In the genomic region with DNA sequence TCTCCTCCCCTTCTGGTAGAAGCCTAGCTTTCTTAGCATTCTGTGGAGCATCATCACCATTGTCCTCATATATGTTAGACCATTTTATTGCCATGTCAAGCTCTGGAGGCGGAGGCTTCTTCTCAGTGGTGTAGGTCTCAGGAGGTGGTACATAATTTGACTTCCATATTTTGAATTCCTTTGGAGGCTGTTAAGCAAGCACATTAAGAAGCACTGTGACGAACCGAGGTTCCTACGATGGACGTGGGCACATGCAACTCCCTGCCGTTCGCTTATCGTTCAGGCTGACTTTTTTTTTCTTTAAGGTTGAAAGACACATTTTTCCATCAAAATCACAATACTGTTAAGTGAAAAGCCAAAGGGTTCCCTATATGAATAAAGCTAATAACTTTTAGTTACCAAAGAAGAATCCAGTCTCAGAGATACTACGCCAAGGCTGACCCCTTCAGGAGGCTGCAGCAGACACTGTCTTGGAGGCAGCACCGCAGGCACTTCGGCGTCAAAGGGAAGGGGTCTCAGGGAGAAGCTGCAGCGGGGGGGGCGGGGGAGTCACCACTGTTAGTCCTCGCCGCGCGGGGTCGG, we compare ENCODE assay signal across 8 cellular contexts. TPM values are rescaled to one million over a fixed set of nuclear protein-coding genes. Genes with fewer than 3 reads are reported as not detected.
A peak's percentile ranks its signal among the peaks of the same experiment; 100 is the strongest.
DNase-seq lines count a peak whose midpoint lies in the region; FAIRE-seq and TF ChIP-seq lines count a peak whose summit lies in the region.

No MANE protein-coding gene starts in this region.

- H3K4me1 Mint-ChIP-seq in Caco-2 (ENCODE audit: low read depth, unreplicated experiment): peaks cover 15% of the 10 kb centered on the region

- no peaks in the 10 kb centered on the region for H3K27me3 ChIP-seq in Caco-2 (replicated peaks; ENCODE audit: control insufficient read depth, insufficient read depth, low read length)
- H3K27me3 ChIP-seq in osteoblast (ENCODE audit: insufficient read depth, low read length): no peaks in the 10 kb centered on the region

- H2AFZ ChIP-seq in OCI-LY7 (ENCODE audit: low read length) (no peak overlapping the region), osteoblast (ENCODE audit: low read length) (no peak overlapping the region)

- H3K79me2 ChIP-seq in OCI-LY7 (ENCODE audit: insufficient read depth, low read depth, low read length) (peaks cover 27% of the 10 kb centered on the region), osteoblast (ENCODE audit: insufficient read depth, low read length) (peaks cover 38% of the 10 kb centered on the region)

- H4K20me1 ChIP-seq in OCI-LY7 (ENCODE audit: insufficient read depth, low read length) (peaks cover 21% of the 10 kb centered on the region; the same call in 1 of the 2 replicates), osteoblast (ENCODE audit: insufficient read depth, low read length) (peaks cover 25% of the 10 kb centered on the region)

- POLR2A ChIA-PET in Caco-2 (lab: Charles Lee): interaction anchor here (0.9 to 1.4 kb wide), 2 partner anchors 17 to 18 kb away, joined by 3 to 11 read pairs; partner anchors contain the start of gene BCL10
- POLR2A ChIA-PET in OCI-LY7 (lab: Charles Lee): interaction anchor here (0.6 to 2.9 kb wide), 17 partner anchors 8 to 1563 kb away, joined by 3 to 34 read pairs (median 3); partner anchors contain the start of genes BCL10 and PRKACB

- no TSS peak for BruUV-seq in Caco-2 (replicated peaks; lab: Mats Ljungman, UMichigan)
- BruUV-seq in OCI-LY7 (replicated peaks; lab: Mats Ljungman, UMichigan): no TSS peak

- intact Hi-C loops in Caco-2 (cut with micrococcal nuclease; ENCODE audit: unreplicated experiment) (loop anchor here (1.0 to 2.0 kb wide), 2 partner anchors 58 to 313 kb away; partner anchors contain the start of gene SYDE2), OCI-LY7 (cut with micrococcal nuclease; ENCODE audit: unreplicated experiment) (loop anchor here (2.0 to 5.0 kb wide), 3 partner anchors 16 to 314 kb away; partner anchors contain the start of gene MCOLN2)

- H3K27ac ChIP-seq in OCI-LY7 (ENCODE audit: low read depth, low read length, poor library complexity, severe bottlenecking) (no peak overlapping the region), osteoblast (ENCODE audit: low read depth, low read length) (peak overlapping the region; percentile 82)

- DNase-seq in Caco-2: no peak
- peak; percentile 40 for DNase-seq in OCI-LY7 (ENCODE audit: low spot score)
- DNase-seq in epithelial cell of esophagus (ENCODE audit: low read depth): peak; percentile 19
- peak; percentile 65 for DNase-seq in osteoblast (ENCODE audit: insufficient read length, low spot score, missing footprints)
- DNase-seq in pons (ENCODE audit: low spot score): no peak
- DNase-seq in NCI-H1436 (lab: John Stamatoyannopoulos, UW): no peak
- DNase-seq in HTR-8/SVneo (ENCODE audit: insufficient read length, low spot score): no peak
- DNase-seq in DMS79 treated with DMSO at 0.1 percent for 48 hours (lab: John Stamatoyannopoulos, UW): no peak

- H3K36me3 ChIP-seq in Caco-2 (ENCODE audit: control insufficient read depth, insufficient read depth, low read length): no peaks in the 10 kb centered on the region
- peaks cover 68% of the 10 kb centered on the region for H3K36me3 ChIP-seq in OCI-LY7 (ENCODE audit: insufficient read depth, low read length)
- peaks cover 19% of the 10 kb centered on the region for H3K36me3 ChIP-seq in osteoblast (ENCODE audit: insufficient read depth, low read length)

- H3K4me1 ChIP-seq in Caco-2 (no peaks in the 10 kb centered on the region), OCI-LY7 (ENCODE audit: insufficient read depth, low read length, poor library complexity, severe bottlenecking) (peaks cover 19% of the 10 kb centered on the region), osteoblast (ENCODE audit: insufficient read depth, low read length) (peaks cover 30% of the 10 kb centered on the region)

- peaks cover 49% of the 10 kb centered on the region for H3K36me3 Mint-ChIP-seq in Caco-2 (ENCODE audit: insufficient read depth, unreplicated experiment)

- H3K9me3 ChIP-seq in Caco-2 (no peaks in the 10 kb centered on the region), OCI-LY7 (ENCODE audit: low read length) (peaks cover 6% of the 10 kb centered on the region; the same call in 1 of the 2 replicates), osteoblast (ENCODE audit: low read depth, low read length) (no peaks in the 10 kb centered on the region)

- H3K9me2 ChIP-seq in OCI-LY7 (ENCODE audit: insufficient read depth, low read length): no peaks in the 10 kb centered on the region

- peak overlapping the region; percentile 25 for H3K27ac Mint-ChIP-seq in Caco-2 (ENCODE audit: unreplicated experiment)

- CTCF ChIA-PET in Caco-2 (lab: Charles Lee) (interaction anchor here (0.7 to 2.5 kb wide), 14 partner anchors 14 to 1781 kb away, joined by 3 to 19 read pairs (median 6); partner anchors contain the start of gene BCL10), OCI-LY7 (lab: Charles Lee; ENCODE audit: unreplicated experiment) (interaction anchor here (0.6 to 2.1 kb wide), 8 partner anchors 14 to 402 kb away, joined by 3 to 16 read pairs (median 4); partner anchors contain the start of gene BCL10)

- H3K4me2 ChIP-seq in OCI-LY7 (ENCODE audit: low read length) (peak overlapping the region; percentile 83), osteoblast (ENCODE audit: insufficient read depth, low read length) (peak overlapping the region; percentile 91)

- TF ChIP-seq CTCF in Caco-2 (IDR thresholded peaks at IDR 0.05; ENCODE audit: insufficient read depth in 1 of 2, low read depth in 1 of 2, low read length in 1 of 2, severe bottlenecking in 1 of 2, unreplicated experiment in 1 of 2): no peak
- 0 out of 2 replicates have a peak, but pooled peaks have one; percentile 23 for TF ChIP-seq CTCF in OCI-LY7 (conservative IDR thresholded peaks at IDR 0.05; ENCODE audit: low read length)
- TF ChIP-seq CTCF in epithelial cell of esophagus (IDR thresholded peaks at IDR 0.05; ENCODE audit: insufficient read depth, low read depth, low read length, missing control alignments): peak; percentile 19
- TF ChIP-seq CTCF in osteoblast (IDR thresholded peaks at IDR 0.05; ENCODE audit: extremely low read depth, low read depth, low read length): no peak

- H3K4me3 ChIP-seq in Caco-2 (ENCODE audit: low read depth, low read length) (peak overlapping the region; percentile 80), OCI-LY7 (ENCODE audit: low read depth, low read length, poor library complexity, severe bottlenecking) (peak overlapping the region; percentile 98), epithelial cell of esophagus (ENCODE audit: low read length) (peak overlapping the region; percentile 85), osteoblast (ENCODE audit: insufficient read depth, low read length) (peak overlapping the region; percentile 89)

- no peaks in the 10 kb centered on the region for H3K9me3 Mint-ChIP-seq in Caco-2 (ENCODE audit: unreplicated experiment)

- FAIRE-seq in HTR-8/SVneo (lab: Jason Lieb, UNC): no peak

- no peaks in the 10 kb centered on the region for H3K27me3 Mint-ChIP-seq in Caco-2 (ENCODE audit: insufficient read depth, unreplicated experiment)

- peak overlapping the region; percentile 95 for H3K4me3 Mint-ChIP-seq in Caco-2 (ENCODE audit: unreplicated experiment)

RNA-seq across cellular contexts. Expression of gene C1orf52, which starts 0.8 kb away (rescaled TPM):
- 30.4 and 30.7 TPM in 2 replicates for total RNA-seq in Caco-2 (2022)
- total RNA-seq in OCI-LY7 (2014; rRNA removed; shearing (Covaris generic)): 35.6 and 55.3 TPM in 2 replicates
- 33.0 and 37.4 TPM in 2 replicates for total RNA-seq in OCI-LY7 (2022)
- 11.2 and 13.0 TPM in 2 replicates for total RNA-seq in osteoblast

RNA-seq across cellular contexts. Expression of gene BCL10, which starts 17.8 kb away (rescaled TPM):
- total RNA-seq in Caco-2 (2022): 18.1 and 18.6 TPM in 2 replicates
- total RNA-seq in OCI-LY7 (2014; rRNA removed; shearing (Covaris generic)): 10.6 and 17.4 TPM in 2 replicates
- 29.0 and 32.5 TPM in 2 replicates for total RNA-seq in OCI-LY7 (2022)
- total RNA-seq in osteoblast: 30.4 and 35.7 TPM in 2 replicates

RNA-seq across cellular contexts. Expression of gene SYDE2, which starts 57.8 kb away (rescaled TPM):
- total RNA-seq in Caco-2 (2022) (19.1 and 19.9 TPM in 2 replicates), OCI-LY7 (2022) (not detected in 2 replicates), osteoblast (13.0 and 13.8 TPM in 2 replicates)
- not detected in 2 replicates for total RNA-seq in OCI-LY7 (2014; rRNA removed; shearing (Covaris generic))

Comparison
In these comparisons a context has a peak if more than half of its experiments do, and no peak if none do; other contexts are left out.
1. DNase-seq: peak in OCI-LY7 (single experiment), epithelial cell of esophagus (single experiment) and osteoblast (single experiment); none in Caco-2 (0 of 2), pons (single experiment), NCI-H1436 (single experiment), HTR-8/SVneo (single experiment) and DMS79 treated with DMSO at 0.1 percent for 48 hours (single experiment).
2. CTCF ChIP-seq: peak in OCI-LY7 (single experiment) and epithelial cell of esophagus (single experiment); none in Caco-2 (0 of 2) and osteoblast (single experiment).
3. RNA of gene SYDE2, which starts 57.8 kb away (total RNA-seq): 19.1 to 19.9 TPM in Caco-2 and 13.0 to 13.8 TPM in osteoblast; not detected in OCI-LY7; every median in the first group is over 10 times any median in the second.
4. Peak in every context shown above with its lines, with median percentiles within 50 percentile points of each other: H3K4me3 ChIP-seq.